In the genomic region with DNA sequence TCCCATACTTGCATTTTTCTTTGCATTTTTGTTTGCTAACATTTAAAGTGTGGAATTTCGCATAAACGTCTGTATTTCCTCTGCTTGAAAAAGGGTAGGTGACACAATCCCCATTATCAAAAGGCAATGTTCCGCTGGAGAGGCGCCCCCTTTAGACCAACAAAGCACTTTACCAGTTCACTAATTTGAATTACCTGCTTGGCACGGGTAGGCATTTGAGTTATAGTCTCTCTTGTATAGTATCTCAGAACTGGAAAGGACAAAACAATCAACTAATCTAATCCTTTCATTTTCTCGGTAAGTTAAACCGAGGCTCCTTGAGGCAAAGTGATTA, we compare ENCODE assay signal across 8 cellular contexts. TPM values are rescaled to one million over a fixed set of nuclear protein-coding genes. Genes with fewer than 3 reads are reported as not detected.
DNase-seq lines count a peak whose midpoint lies in the region; ATAC-seq and TF ChIP-seq lines count a peak whose summit lies in the region.

No MANE protein-coding gene starts in this region.

- POLR2A ChIA-PET in naive thymus-derived CD4-positive, alpha-beta T cell (lab: Charles Lee): no interaction called here

- H3K4me1 ChIP-seq in esophagus muscularis mucosa: peaks cover 10 to 20% (median 17%) of the 10 kb centered on the region in 4 donors
- peaks cover 9 to 12% of the 10 kb centered on the region in 2 donors for H3K4me1 ChIP-seq in naive thymus-derived CD4-positive, alpha-beta T cell (ENCODE audit: control insufficient read depth in 2 of 2, insufficient read depth in 2 of 2, low read length in 2 of 2)

- peaks cover 18% of the 10 kb centered on the region for H3K4me1 Mint-ChIP-seq in activated CD8-positive, alpha-beta memory T cell treated with anti-CD3 and anti-CD28 coated beads, Interleukin-2, amount 10 ng/mL, durations not matched to agents 7 days and 5 days
- peaks cover 12% of the 10 kb centered on the region for H3K4me1 Mint-ChIP-seq in T-helper 17 cell
- H3K4me1 Mint-ChIP-seq in naive thymus-derived CD4-positive, alpha-beta T cell: peaks cover 14 to 25% (median 18%) of the 10 kb centered on the region in 7 donors

- 1% methylated on average over 7 of the region's 7 CpGs for WGBS in esophagus muscularis mucosa

- no peaks in the 10 kb centered on the region for H3K9me3 Mint-ChIP-seq in activated CD8-positive, alpha-beta memory T cell treated with anti-CD3 and anti-CD28 coated beads, Interleukin-2, amount 10 ng/mL, durations not matched to agents 7 days and 5 days (ENCODE audit: low read depth)
- H3K9me3 Mint-ChIP-seq in naive thymus-derived CD4-positive, alpha-beta T cell: peaks cover 0 to 5% (median 0%) of the 10 kb centered on the region in 11 donors

- peak in 1 of 3 experiments; percentile 7 for TF ChIP-seq CTCF in esophagus muscularis mucosa (IDR thresholded peaks at IDR 0.05)

- H3K9me3 ChIP-seq in T-helper 17 cell (ENCODE audit: control insufficient read depth, low read length, poor library complexity, severe bottlenecking) (no peaks in the 10 kb centered on the region), esophagus muscularis mucosa (no peaks in the 10 kb centered on the region)
- H3K9me3 ChIP-seq in naive thymus-derived CD4-positive, alpha-beta T cell (ENCODE audit: control insufficient read depth in 2 of 3, low read length in 3 of 3): no peaks in the 10 kb centered on the region

- peak overlapping the region; percentile 51 to 70 (median 56) for H3K4me3 ChIP-seq in esophagus muscularis mucosa
- H3K4me3 ChIP-seq in naive thymus-derived CD4-positive, alpha-beta T cell (ENCODE audit: low read length): peak overlapping the region; percentile 72

- peaks cover 0 to 55% (median 4%) of the 10 kb centered on the region in 4 donors for H3K27me3 ChIP-seq in esophagus muscularis mucosa
- peaks cover 0 to 3% of the 10 kb centered on the region in 2 donors for H3K27me3 ChIP-seq in naive thymus-derived CD4-positive, alpha-beta T cell (ENCODE audit: control insufficient read depth in 2 of 2, insufficient read depth in 2 of 2, low read length in 2 of 2)

- H3K27me3 Mint-ChIP-seq in activated CD8-positive, alpha-beta memory T cell treated with anti-CD3 and anti-CD28 coated beads, Interleukin-2, amount 10 ng/mL, durations not matched to agents 7 days and 5 days: peaks cover 64% of the 10 kb centered on the region
- peaks cover 38% of the 10 kb centered on the region for H3K27me3 Mint-ChIP-seq in T-helper 17 cell
- peaks cover 44 to 64% (median 54%) of the 10 kb centered on the region in 5 donors for H3K27me3 Mint-ChIP-seq in naive thymus-derived CD4-positive, alpha-beta T cell

- H3K36me3 ChIP-seq in esophagus muscularis mucosa: no peaks in the 10 kb centered on the region
- H3K36me3 ChIP-seq in naive thymus-derived CD4-positive, alpha-beta T cell (ENCODE audit: control insufficient read depth in 2 of 3, insufficient read depth in 3 of 3, low read length in 3 of 3): no peaks in the 10 kb centered on the region

- CTCF ChIA-PET in activated CD8-positive, alpha-beta memory T cell treated with anti-CD3 and anti-CD28 coated beads, Interleukin-2, amount 10 ng/mL, durations not matched to agents 7 days and 5 days (lab: Charles Lee): no interaction called here
- CTCF ChIA-PET in naive thymus-derived CD4-positive, alpha-beta T cell (lab: Charles Lee): interaction anchor here (0.5 kb wide), 1 partner anchor 1668 kb away, joined by 3 read pairs; no protein-coding TSS in a partner anchor

- intact Hi-C loops in esophagus muscularis mucosa (cut with DNase I): no loop called here
- intact Hi-C loops in naive thymus-derived CD4-positive, alpha-beta T cell (cut with micrococcal nuclease): loop anchor here (5.0 kb wide), 2 partner anchors 53 to 753 kb away; no protein-coding TSS in a partner anchor

- peak overlapping the region; percentile 78 for H3K4me3 Mint-ChIP-seq in activated CD8-positive, alpha-beta memory T cell treated with anti-CD3 and anti-CD28 coated beads, Interleukin-2, amount 10 ng/mL, durations not matched to agents 7 days and 5 days
- peak overlapping the region; percentile 94 for H3K4me3 Mint-ChIP-seq in T-helper 17 cell
- peak overlapping the region; percentile 84 to 94 (median 89) for H3K4me3 Mint-ChIP-seq in naive thymus-derived CD4-positive, alpha-beta T cell

- no peak overlapping the region for H3K27ac Mint-ChIP-seq in activated CD8-positive, alpha-beta memory T cell treated with anti-CD3 and anti-CD28 coated beads, Interleukin-2, amount 10 ng/mL, durations not matched to agents 7 days and 5 days
- H3K27ac Mint-ChIP-seq in T-helper 17 cell: peak overlapping the region; percentile 88
- peak overlapping the region in 7 of 9 donors; percentile 21 to 80 (median 75) for H3K27ac Mint-ChIP-seq in naive thymus-derived CD4-positive, alpha-beta T cell

- TF ChIP-seq POLR2A in esophagus muscularis mucosa (IDR thresholded peaks at IDR 0.05; ENCODE audit: low read depth): no peak

- peak; percentile 25 for ATAC-seq in activated CD8-positive, alpha-beta memory T cell treated with anti-CD3 and anti-CD28 coated beads, Interleukin-2, amount 10 ng/mL, durations not matched to agents 7 days and 5 days
- peak; percentile 36 for ATAC-seq in HG02571 (IDR thresholded peaks at IDR 0.05; ENCODE audit: unreplicated experiment)
- peak; percentile 61 for ATAC-seq in T-helper 17 cell
- peak; percentile 54 for ATAC-seq in naive thymus-derived CD4-positive, alpha-beta T cell

- no peaks in the 10 kb centered on the region for H3K36me3 Mint-ChIP-seq in activated CD8-positive, alpha-beta memory T cell treated with anti-CD3 and anti-CD28 coated beads, Interleukin-2, amount 10 ng/mL, durations not matched to agents 7 days and 5 days
- no peaks in the 10 kb centered on the region for H3K36me3 Mint-ChIP-seq in T-helper 17 cell (ENCODE audit: low read depth)
- H3K36me3 Mint-ChIP-seq in naive thymus-derived CD4-positive, alpha-beta T cell: peaks cover 0 to 6% (median 0%) of the 10 kb centered on the region in 5 donors

- no peak for TF ChIP-seq EP300 in esophagus muscularis mucosa (IDR thresholded peaks at IDR 0.05)

- peak; percentile 46 for DNase-seq in activated CD8-positive, alpha-beta memory T cell treated with anti-CD3 and anti-CD28 coated beads, Interleukin-2, amount 10 ng/mL, durations not matched to agents 7 days and 5 days
- DNase-seq in activated CD8-positive, alpha-beta memory T cell treated with anti-CD3 and anti-CD28 coated beads for 24 hours: no peak
- DNase-seq in NAMALWA (ENCODE audit: low spot score) (peak; percentile 28), T-helper 17 cell (no peak), esophagus muscularis mucosa (ENCODE audit: extremely low spot score) (no peak), HT-29 (ENCODE audit: low spot score) (no peak)
- peak in 4 of 9 donors; percentile 21 to 41 (median 36) for DNase-seq in naive thymus-derived CD4-positive, alpha-beta T cell

- no peak overlapping the region for H3K27ac ChIP-seq in esophagus muscularis mucosa (replicated peaks in 1 of 4)
- H3K27ac ChIP-seq in naive thymus-derived CD4-positive, alpha-beta T cell (ENCODE audit: low read depth, low read length): peak overlapping the region; percentile 49

RNA-seq across cellular contexts. Expression of a gene that starts 0.8 kb away (rescaled TPM):
- total RNA-seq in activated CD8-positive, alpha-beta memory T cell treated with anti-CD3 and anti-CD28 coated beads, Interleukin-2, amount 10 ng/mL, durations not matched to agents 7 days and 5 days: not detected
- not detected for total RNA-seq in T-helper 17 cell
- total RNA-seq in esophagus muscularis mucosa: under 1 TPM in 2 of 4 donors, not detected in 2; under 0.01 to 0.17 TPM
- not detected for total RNA-seq in naive thymus-derived CD4-positive, alpha-beta T cell
- not detected for polyA plus RNA-seq in naive thymus-derived CD4-positive, alpha-beta T cell
- total RNA-seq in HT-29 (2014; rRNA removed; shearing (Covaris generic)): not detected in 2 replicates

Comparison
In these comparisons a context has a peak if more than half of its experiments do, and no peak if none do; other contexts are left out.
1. DNase-seq: peak in activated CD8-positive, alpha-beta memory T cell treated with anti-CD3 and anti-CD28 coated beads, Interleukin-2, amount 10 ng/mL, durations not matched to agents 7 days and 5 days (single experiment) and NAMALWA (single experiment); none in activated CD8-positive, alpha-beta memory T cell treated with anti-CD3 and anti-CD28 coated beads for 24 hours (single experiment), T-helper 17 cell (0 of 3), esophagus muscularis mucosa (single experiment) and HT-29 (single experiment).
2. Peak in every context shown above with its lines, with median percentiles within 50 percentile points of each other: ATAC-seq and H3K4me3 Mint-ChIP-seq.